1 cellular context compared by ENCODE assay signal in the genomic region with DNA sequence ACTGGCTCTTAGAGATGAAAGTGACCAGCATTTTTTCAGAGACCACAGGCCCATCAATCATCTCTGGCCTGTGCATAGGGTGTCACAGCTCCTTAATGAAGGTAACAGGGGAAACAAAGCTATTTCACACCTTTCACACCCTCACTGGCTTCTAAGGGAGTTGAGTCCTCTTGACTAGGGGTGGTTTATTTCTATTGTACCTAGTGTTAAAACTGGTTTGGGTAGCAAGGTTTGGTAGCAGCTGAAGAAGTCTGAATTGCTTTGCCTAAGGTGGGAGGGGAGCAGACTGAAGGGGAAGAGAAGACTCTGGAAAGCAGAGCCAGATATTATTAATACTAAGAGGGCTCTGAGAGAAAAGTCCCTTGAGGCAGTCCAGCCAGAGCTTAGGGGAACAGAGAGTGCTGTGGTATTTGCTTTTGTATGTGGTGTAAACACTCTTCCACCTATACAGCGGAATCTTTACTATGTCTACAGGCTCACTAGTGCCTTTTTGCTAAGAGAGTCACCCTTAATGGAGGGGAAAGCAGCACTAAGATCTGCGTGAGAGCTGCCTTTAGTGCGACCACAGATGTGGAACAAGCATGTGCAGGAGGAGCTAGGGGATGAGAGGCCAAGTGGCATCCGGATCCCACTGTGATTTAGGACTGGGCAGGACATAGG.
TF ChIP-seq lines count a peak whose summit lies in the region.

No MANE protein-coding gene starts in this region.

TF ChIP-seq in H1, 55 proteins besides CTCF, POLR2A, EP300 and RAD21 (continued from another document):
- TF ChIP-seq, protein P1, sequence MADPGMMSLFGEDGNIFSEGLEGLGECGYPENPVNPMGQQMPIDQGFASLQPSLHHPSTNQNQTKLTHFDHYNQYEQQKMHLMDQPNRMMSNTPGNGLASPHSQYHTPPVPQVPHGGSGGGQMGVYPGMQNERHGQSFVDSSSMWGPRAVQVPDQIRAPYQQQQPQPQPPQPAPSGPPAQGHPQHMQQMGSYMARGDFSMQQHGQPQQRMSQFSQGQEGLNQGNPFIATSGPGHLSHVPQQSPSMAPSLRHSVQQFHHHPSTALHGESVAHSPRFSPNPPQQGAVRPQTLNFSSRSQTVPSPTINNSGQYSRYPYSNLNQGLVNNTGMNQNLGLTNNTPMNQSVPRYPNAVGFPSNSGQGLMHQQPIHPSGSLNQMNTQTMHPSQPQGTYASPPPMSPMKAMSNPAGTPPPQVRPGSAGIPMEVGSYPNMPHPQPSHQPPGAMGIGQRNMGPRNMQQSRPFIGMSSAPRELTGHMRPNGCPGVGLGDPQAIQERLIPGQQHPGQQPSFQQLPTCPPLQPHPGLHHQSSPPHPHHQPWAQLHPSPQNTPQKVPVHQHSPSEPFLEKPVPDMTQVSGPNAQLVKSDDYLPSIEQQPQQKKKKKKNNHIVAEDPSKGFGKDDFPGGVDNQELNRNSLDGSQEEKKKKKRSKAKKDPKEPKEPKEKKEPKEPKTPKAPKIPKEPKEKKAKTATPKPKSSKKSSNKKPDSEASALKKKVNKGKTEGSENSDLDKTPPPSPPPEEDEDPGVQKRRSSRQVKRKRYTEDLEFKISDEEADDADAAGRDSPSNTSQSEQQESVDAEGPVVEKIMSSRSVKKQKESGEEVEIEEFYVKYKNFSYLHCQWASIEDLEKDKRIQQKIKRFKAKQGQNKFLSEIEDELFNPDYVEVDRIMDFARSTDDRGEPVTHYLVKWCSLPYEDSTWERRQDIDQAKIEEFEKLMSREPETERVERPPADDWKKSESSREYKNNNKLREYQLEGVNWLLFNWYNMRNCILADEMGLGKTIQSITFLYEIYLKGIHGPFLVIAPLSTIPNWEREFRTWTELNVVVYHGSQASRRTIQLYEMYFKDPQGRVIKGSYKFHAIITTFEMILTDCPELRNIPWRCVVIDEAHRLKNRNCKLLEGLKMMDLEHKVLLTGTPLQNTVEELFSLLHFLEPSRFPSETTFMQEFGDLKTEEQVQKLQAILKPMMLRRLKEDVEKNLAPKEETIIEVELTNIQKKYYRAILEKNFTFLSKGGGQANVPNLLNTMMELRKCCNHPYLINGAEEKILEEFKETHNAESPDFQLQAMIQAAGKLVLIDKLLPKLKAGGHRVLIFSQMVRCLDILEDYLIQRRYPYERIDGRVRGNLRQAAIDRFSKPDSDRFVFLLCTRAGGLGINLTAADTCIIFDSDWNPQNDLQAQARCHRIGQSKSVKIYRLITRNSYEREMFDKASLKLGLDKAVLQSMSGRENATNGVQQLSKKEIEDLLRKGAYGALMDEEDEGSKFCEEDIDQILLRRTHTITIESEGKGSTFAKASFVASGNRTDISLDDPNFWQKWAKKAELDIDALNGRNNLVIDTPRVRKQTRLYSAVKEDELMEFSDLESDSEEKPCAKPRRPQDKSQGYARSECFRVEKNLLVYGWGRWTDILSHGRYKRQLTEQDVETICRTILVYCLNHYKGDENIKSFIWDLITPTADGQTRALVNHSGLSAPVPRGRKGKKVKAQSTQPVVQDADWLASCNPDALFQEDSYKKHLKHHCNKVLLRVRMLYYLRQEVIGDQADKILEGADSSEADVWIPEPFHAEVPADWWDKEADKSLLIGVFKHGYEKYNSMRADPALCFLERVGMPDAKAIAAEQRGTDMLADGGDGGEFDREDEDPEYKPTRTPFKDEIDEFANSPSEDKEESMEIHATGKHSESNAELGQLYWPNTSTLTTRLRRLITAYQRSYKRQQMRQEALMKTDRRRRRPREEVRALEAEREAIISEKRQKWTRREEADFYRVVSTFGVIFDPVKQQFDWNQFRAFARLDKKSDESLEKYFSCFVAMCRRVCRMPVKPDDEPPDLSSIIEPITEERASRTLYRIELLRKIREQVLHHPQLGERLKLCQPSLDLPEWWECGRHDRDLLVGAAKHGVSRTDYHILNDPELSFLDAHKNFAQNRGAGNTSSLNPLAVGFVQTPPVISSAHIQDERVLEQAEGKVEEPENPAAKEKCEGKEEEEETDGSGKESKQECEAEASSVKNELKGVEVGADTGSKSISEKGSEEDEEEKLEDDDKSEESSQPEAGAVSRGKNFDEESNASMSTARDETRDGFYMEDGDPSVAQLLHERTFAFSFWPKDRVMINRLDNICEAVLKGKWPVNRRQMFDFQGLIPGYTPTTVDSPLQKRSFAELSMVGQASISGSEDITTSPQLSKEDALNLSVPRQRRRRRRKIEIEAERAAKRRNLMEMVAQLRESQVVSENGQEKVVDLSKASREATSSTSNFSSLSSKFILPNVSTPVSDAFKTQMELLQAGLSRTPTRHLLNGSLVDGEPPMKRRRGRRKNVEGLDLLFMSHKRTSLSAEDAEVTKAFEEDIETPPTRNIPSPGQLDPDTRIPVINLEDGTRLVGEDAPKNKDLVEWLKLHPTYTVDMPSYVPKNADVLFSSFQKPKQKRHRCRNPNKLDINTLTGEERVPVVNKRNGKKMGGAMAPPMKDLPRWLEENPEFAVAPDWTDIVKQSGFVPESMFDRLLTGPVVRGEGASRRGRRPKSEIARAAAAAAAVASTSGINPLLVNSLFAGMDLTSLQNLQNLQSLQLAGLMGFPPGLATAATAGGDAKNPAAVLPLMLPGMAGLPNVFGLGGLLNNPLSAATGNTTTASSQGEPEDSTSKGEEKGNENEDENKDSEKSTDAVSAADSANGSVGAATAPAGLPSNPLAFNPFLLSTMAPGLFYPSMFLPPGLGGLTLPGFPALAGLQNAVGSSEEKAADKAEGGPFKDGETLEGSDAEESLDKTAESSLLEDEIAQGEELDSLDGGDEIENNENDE (IDR thresholded peaks at IDR 0.05; ENCODE audit: insufficient replicate concordance, low read length), result no peak
- TF ChIP-seq CHD1 (IDR thresholded peaks at IDR 0.05; ENCODE audit: low read depth, low read length) (no peak), KDM4A (IDR thresholded peaks at IDR 0.05; ENCODE audit: low read depth, low read length, severe bottlenecking) (no peak), BRCA1 (IDR thresholded peaks at IDR 0.05; ENCODE audit: low read depth, low read length) (no peak), SP1 (IDR thresholded peaks at IDR 0.05; ENCODE audit: low read depth, low read length) (no peak), MAFK (IDR thresholded peaks at IDR 0.05; ENCODE audit: low read depth, low read length) (no peak), CREB1 (IDR thresholded peaks at IDR 0.05) (no peak), SAP30 (IDR thresholded peaks at IDR 0.05; ENCODE audit: insufficient read depth, insufficient replicate concordance, low read length) (no peak), RNF2 (IDR thresholded peaks at IDR 0.05; ENCODE audit: borderline replicate concordance, low read depth, low read length, missing control alignments, poor library complexity, severe bottlenecking) (no peak)
